Comparison of ENCODE assay signal across 17 cellular contexts in the genomic region with DNA sequence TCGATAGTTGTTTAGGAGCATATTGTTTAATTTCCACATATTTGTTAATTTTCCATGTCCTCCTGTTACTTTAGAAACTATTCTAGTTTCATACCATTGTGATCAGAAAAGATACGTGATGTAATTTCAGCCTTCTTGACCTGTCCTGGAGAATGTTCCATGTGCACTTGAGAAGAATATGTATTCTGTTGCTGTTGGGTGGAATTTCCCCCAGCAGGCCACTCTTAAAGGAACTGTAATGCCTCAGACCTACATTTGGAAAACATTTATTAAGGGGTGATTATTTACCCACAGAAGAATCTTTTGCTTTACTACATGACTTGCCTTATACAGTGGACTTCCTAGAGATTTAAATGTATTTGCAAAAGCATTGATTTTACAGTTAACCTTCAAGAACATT. TPM values are rescaled to one million over a fixed set of nuclear protein-coding genes. Genes with fewer than 3 reads are reported as not detected.
DNase-seq lines count a peak whose midpoint lies in the region; ATAC-seq and TF ChIP-seq lines count a peak whose summit lies in the region.
"Had no signal": no experiment of that assay in that cellular context is flagged by ENCODE, and none has a peak within 500 bp of the region (broad histone marks: within the 10 kb centered on the region; RNA-seq: fewer than 3 reads in every experiment).

No MANE protein-coding gene starts in this region.

- peak overlapping the region; percentile 38 for H3K4me3 ChIP-seq in CD4-positive, CD25-positive, alpha-beta regulatory T cell (ENCODE audit: low read depth, low read length)
- H3K4me3 ChIP-seq in esophagus muscularis mucosa: no peak overlapping the region
- no peak overlapping the region for H3K4me3 ChIP-seq in gastrocnemius medialis
- H3K4me3 ChIP-seq: esophagus squamous epithelium, GM23338 had no signal

- H3K36me3 ChIP-seq in CD4-positive, CD25-positive, alpha-beta regulatory T cell (ENCODE audit: control insufficient read depth, insufficient read depth, low read length): no peaks in the 10 kb centered on the region
- no peaks in the 10 kb centered on the region for H3K36me3 ChIP-seq in esophagus muscularis mucosa
- H3K36me3 ChIP-seq in gastrocnemius medialis: no peaks in the 10 kb centered on the region
- H3K36me3 ChIP-seq: esophagus squamous epithelium had no signal

- WGBS in esophagus muscularis mucosa: 57% methylated on average over 2 of the region's 2 CpGs

- peaks cover 4% of the 10 kb centered on the region for H3K36me3 Mint-ChIP-seq in CD4-positive, CD25-positive, alpha-beta regulatory T cell
- peaks cover 2% of the 10 kb centered on the region for H3K36me3 Mint-ChIP-seq in activated T-helper 1 cell treated with anti-CD3 and anti-CD28 coated beads, Interleukin-12 subunit alpha, Interleukin-12 subunit beta, Interleukin-2, Interleukin-4 antibody, amounts not matched to agents 30 ng/mL and 10 ng/mL and 1 ng/mL, durations not matched to agents 14 hours and 24 hours and 36 hours (ENCODE audit: low read depth)
- H3K36me3 Mint-ChIP-seq: activated naive CD4-positive, alpha-beta T cell treated with anti-CD3 and anti-CD28 coated beads, Interleukin-2, amount 50 U/mL, for 24 hours had no signal

- peaks cover 18% of the 10 kb centered on the region for H3K4me1 ChIP-seq in CD4-positive, CD25-positive, alpha-beta regulatory T cell (ENCODE audit: control insufficient read depth, insufficient read depth, low read length, poor library complexity, severe bottlenecking)
- H3K4me1 ChIP-seq in esophagus muscularis mucosa (peaks cover 62 to 92% (median 84%) of the 10 kb centered on the region in 4 donors), gastrocnemius medialis (peaks cover 80 to 81% of the 10 kb centered on the region in 2 donors)

- H3K27ac Mint-ChIP-seq in CD4-positive, CD25-positive, alpha-beta regulatory T cell: peak overlapping the region; percentile 5 to 38 (median 27)
- peak overlapping the region; percentile 20 for H3K27ac Mint-ChIP-seq in activated T-helper 1 cell treated with anti-CD3 and anti-CD28 coated beads, Interleukin-12 subunit alpha, Interleukin-12 subunit beta, Interleukin-2, Interleukin-4 antibody, amounts not matched to agents 30 ng/mL and 10 ng/mL and 1 ng/mL, durations not matched to agents 14 hours and 24 hours and 36 hours
- H3K27ac Mint-ChIP-seq: activated CD4-positive, alpha-beta memory T cell treated with anti-CD3 and anti-CD28 coated beads for 36 hours; activated naive CD4-positive, alpha-beta T cell treated with anti-CD3 and anti-CD28 coated beads, Interleukin-2, amount 50 U/mL, for 24 hours had no signal

- H3K9me3 Mint-ChIP-seq in CD4-positive, CD25-positive, alpha-beta regulatory T cell: no peaks in the 10 kb centered on the region
- H3K9me3 Mint-ChIP-seq in activated T-helper 1 cell treated with anti-CD3 and anti-CD28 coated beads, Interleukin-12 subunit alpha, Interleukin-12 subunit beta, Interleukin-2, Interleukin-4 antibody, amounts not matched to agents 30 ng/mL and 10 ng/mL and 1 ng/mL, durations not matched to agents 14 hours and 24 hours and 36 hours: no peaks in the 10 kb centered on the region
- H3K9me3 Mint-ChIP-seq: activated CD4-positive, alpha-beta memory T cell treated with anti-CD3 and anti-CD28 coated beads for 36 hours; activated naive CD4-positive, alpha-beta T cell treated with anti-CD3 and anti-CD28 coated beads, Interleukin-2, amount 50 U/mL, for 24 hours; GM23338 had no signal

- no peak for DNase-seq in CD4-positive, CD25-positive, alpha-beta regulatory T cell
- DNase-seq in activated T-helper 1 cell treated with anti-CD3 and anti-CD28 coated beads, Interleukin-12 subunit alpha, Interleukin-12 subunit beta, Interleukin-2, Interleukin-4 antibody, amounts not matched to agents 30 ng/mL and 10 ng/mL and 1 ng/mL, durations not matched to agents 14 hours and 24 hours and 36 hours (ENCODE audit: low spot score): no peak
- DNase-seq in esophagus muscularis mucosa (ENCODE audit: extremely low spot score) (no peak), gastrocnemius medialis (no peak), substantia nigra (lab: John Stamatoyannopoulos, UW) (no peak), NCI-H1105 (lab: John Stamatoyannopoulos, UW) (no peak)
- DNase-seq: activated CD4-positive, alpha-beta memory T cell treated with anti-CD3 and anti-CD28 coated beads for 36 hours; dorsolateral prefrontal cortex; esophagus squamous epithelium; glutamatergic neuron; NCI-H187 treated with DMSO at 0.1 percent for 48 hours; stimulated activated naive CD8-positive, alpha-beta T cell treated with anti-CD3 and anti-CD28 coated beads, Interleukin-15, Interleukin-2, amounts not matched to agents 100 U/mL and 50 U/mL, for 24 hours; SW 1271 had no signal

- ATAC-seq in CD4-positive, CD25-positive, alpha-beta regulatory T cell (ENCODE audit: low read depth in 2 of 2): no peak
- ATAC-seq in gastrocnemius medialis (no peak), HG02759 (IDR thresholded peaks at IDR 0.05; ENCODE audit: unreplicated experiment) (no peak), HG03196 (IDR thresholded peaks at IDR 0.05; ENCODE audit: unreplicated experiment) (no peak)
- ATAC-seq: GM23338; stimulated activated naive CD8-positive, alpha-beta T cell treated with anti-CD3 and anti-CD28 coated beads, Interleukin-15, Interleukin-2, amounts not matched to agents 100 U/mL and 50 U/mL, for 24 hours had no signal

- TF ChIP-seq EP300 in esophagus muscularis mucosa (IDR thresholded peaks at IDR 0.05): no peak

- H3K4me1 Mint-ChIP-seq in CD4-positive, CD25-positive, alpha-beta regulatory T cell: peaks cover 27 to 50% (median 41%) of the 10 kb centered on the region in 4 donors
- peaks cover 59% of the 10 kb centered on the region for H3K4me1 Mint-ChIP-seq in activated T-helper 1 cell treated with anti-CD3 and anti-CD28 coated beads, Interleukin-12 subunit alpha, Interleukin-12 subunit beta, Interleukin-2, Interleukin-4 antibody, amounts not matched to agents 30 ng/mL and 10 ng/mL and 1 ng/mL, durations not matched to agents 14 hours and 24 hours and 36 hours (ENCODE audit: low read depth)

- H3K27ac ChIP-seq in CD4-positive, CD25-positive, alpha-beta regulatory T cell (ENCODE audit: insufficient read depth, low read length, poor library complexity, severe bottlenecking): no peak overlapping the region
- H3K27ac ChIP-seq in esophagus muscularis mucosa (replicated peaks in 1 of 4) (peak overlapping the region in 3 of 4 donors; percentile 12 to 71 (median 62)), gastrocnemius medialis (peak overlapping the region; percentile 83 to 87 (median 86)), substantia nigra (ENCODE audit: low read depth, low read length, poor library complexity, severe bottlenecking) (no peak overlapping the region)

- H3K4me3 Mint-ChIP-seq in CD4-positive, CD25-positive, alpha-beta regulatory T cell: peak overlapping the region in 1 of 4 donors; percentile 85
- no peak overlapping the region for H3K4me3 Mint-ChIP-seq in activated T-helper 1 cell treated with anti-CD3 and anti-CD28 coated beads, Interleukin-12 subunit alpha, Interleukin-12 subunit beta, Interleukin-2, Interleukin-4 antibody, amounts not matched to agents 30 ng/mL and 10 ng/mL and 1 ng/mL, durations not matched to agents 14 hours and 24 hours and 36 hours
- H3K4me3 Mint-ChIP-seq: activated CD4-positive, alpha-beta memory T cell treated with anti-CD3 and anti-CD28 coated beads for 36 hours; activated naive CD4-positive, alpha-beta T cell treated with anti-CD3 and anti-CD28 coated beads, Interleukin-2, amount 50 U/mL, for 24 hours; GM23338 had no signal

- no peaks in the 10 kb centered on the region for H3K27me3 Mint-ChIP-seq in CD4-positive, CD25-positive, alpha-beta regulatory T cell
- H3K27me3 Mint-ChIP-seq in activated T-helper 1 cell treated with anti-CD3 and anti-CD28 coated beads, Interleukin-12 subunit alpha, Interleukin-12 subunit beta, Interleukin-2, Interleukin-4 antibody, amounts not matched to agents 30 ng/mL and 10 ng/mL and 1 ng/mL, durations not matched to agents 14 hours and 24 hours and 36 hours (ENCODE audit: insufficient read depth): no peaks in the 10 kb centered on the region
- H3K27me3 Mint-ChIP-seq: activated CD4-positive, alpha-beta memory T cell treated with anti-CD3 and anti-CD28 coated beads for 36 hours; activated naive CD4-positive, alpha-beta T cell treated with anti-CD3 and anti-CD28 coated beads, Interleukin-2, amount 50 U/mL, for 24 hours had no signal

- no peaks in the 10 kb centered on the region for H3K27me3 ChIP-seq in CD4-positive, CD25-positive, alpha-beta regulatory T cell (ENCODE audit: control insufficient read depth, insufficient read depth, low read length)
- H3K27me3 ChIP-seq in esophagus muscularis mucosa (no peaks in the 10 kb centered on the region), gastrocnemius medialis (no peaks in the 10 kb centered on the region)
- H3K27me3 ChIP-seq: dorsolateral prefrontal cortex, esophagus squamous epithelium had no signal

- in situ Hi-C loops in gastrocnemius medialis (cut with MboI; ENCODE audit: low sequenced_read_pairs in 4 of 4): loop anchor here in 2 of 4 donors (10.0 to 25.0 kb wide), 2 partner anchors 127 to 245 kb away; no protein-coding TSS in a partner anchor

- TF ChIP-seq POLR2A in esophagus muscularis mucosa (IDR thresholded peaks at IDR 0.05; ENCODE audit: low read depth): no peak
- TF ChIP-seq POLR2A in gastrocnemius medialis (IDR thresholded peaks at IDR 0.05): no peak

- TF ChIP-seq CTCF in esophagus muscularis mucosa (IDR thresholded peaks at IDR 0.05) (no peak), gastrocnemius medialis (IDR thresholded peaks at IDR 0.05 in 4 of 5, conservative IDR thresholded peaks at IDR 0.05 in 1 of 5) (no peak)

- no peaks in the 10 kb centered on the region for H3K9me3 ChIP-seq in CD4-positive, CD25-positive, alpha-beta regulatory T cell (ENCODE audit: control insufficient read depth in 2 of 2, low read length in 2 of 2)
- no peaks in the 10 kb centered on the region for H3K9me3 ChIP-seq in esophagus muscularis mucosa
- no peaks in the 10 kb centered on the region for H3K9me3 ChIP-seq in gastrocnemius medialis
- H3K9me3 ChIP-seq: esophagus squamous epithelium had no signal

- intact Hi-C loops in activated T-helper 1 cell treated with anti-CD3 and anti-CD28 coated beads, Interleukin-12 subunit alpha, Interleukin-12 subunit beta, Interleukin-2, Interleukin-4 antibody, amounts not matched to agents 30 ng/mL and 10 ng/mL and 1 ng/mL, durations not matched to agents 14 hours and 24 hours and 36 hours (cut with micrococcal nuclease): loop anchor here (10.0 kb wide), 3 partner anchors 415 to 625 kb away; no protein-coding TSS in a partner anchor
- intact Hi-C loops in esophagus muscularis mucosa (cut with DNase I) (loop anchor here (5.0 to 10.0 kb wide), 2 partner anchors 48 to 235 kb away; no protein-coding TSS in a partner anchor), gastrocnemius medialis (cut with DNase I; ENCODE audit: low total_unique reads) (no loop called here)

RNA-seq across cellular contexts. Expression of a gene that starts 55.5 kb away (rescaled TPM):
- 109 TPM for total RNA-seq in CD4-positive, CD25-positive, alpha-beta regulatory T cell
- polyA plus RNA-seq in CD4-positive, CD25-positive, alpha-beta regulatory T cell: 100 to 1,000 TPM; 156 to 235 (median 190) TPM
- 69.6 and 70.0 TPM in 2 replicates for total RNA-seq in activated T-helper 1 cell treated with anti-CD3 and anti-CD28 coated beads, Interleukin-12 subunit alpha, Interleukin-12 subunit beta, Interleukin-2, Interleukin-4 antibody, amounts not matched to agents 30 ng/mL and 10 ng/mL and 1 ng/mL, durations not matched to agents 14 hours and 24 hours and 36 hours
- total RNA-seq in esophagus muscularis mucosa: 100 to 1,000 TPM in 3 of 4 donors, 10 to 100 TPM in 1; 71.0 to 141 (median 123) TPM
- 100 to 1,000 TPM; 147 to 308 (median 224) TPM for total RNA-seq in gastrocnemius medialis

Comparison
In these comparisons a context has a peak if more than half of its experiments do, and no peak if none do; other contexts are left out.
1. H3K27ac ChIP-seq: peak in esophagus muscularis mucosa (3 of 4) and gastrocnemius medialis (4 of 4); none in CD4-positive, CD25-positive, alpha-beta regulatory T cell (single experiment) and substantia nigra (single experiment).